ENCODE assay signal across 24 cellular contexts in genomic region chr3:138062626-138063025, GRCh38. TPM values are rescaled to one million over a fixed set of nuclear protein-coding genes. Genes with fewer than 3 reads are reported as not detected.
A peak's percentile ranks its signal among the peaks of the same experiment; 100 is the strongest.
DNase-seq lines count a peak whose midpoint lies in the region; ATAC-seq, FAIRE-seq and TF ChIP-seq lines count a peak whose summit lies in the region.
"Had no signal": no experiment of that assay in that cellular context is flagged by ENCODE, and none has a peak within 500 bp of the region (broad histone marks: within the 10 kb centered on the region; RNA-seq: fewer than 3 reads in every experiment).

No MANE protein-coding gene starts in this region.

- H3K9me3 ChIP-seq in AG04450 (ENCODE audit: control insufficient read depth, insufficient read depth, low read length) (no peaks in the 10 kb centered on the region), astrocyte (ENCODE audit: insufficient read depth, low read depth, low read length) (no peaks in the 10 kb centered on the region)
- H3K9me3 ChIP-seq: left lung, testis had no signal

- H3K4me1 Mint-ChIP-seq in astrocyte (ENCODE audit: low read depth, unreplicated experiment) = peaks cover 15% of the 10 kb centered on the region
- H3K4me1 Mint-ChIP-seq: activated naive CD4-positive, alpha-beta T cell treated with anti-CD3 and anti-CD28 coated beads, Interleukin-2, amount 50 U/mL, for 24 hours had no signal

- H3K4me3 ChIP-seq in AG04450 (ENCODE audit: low read depth, low read length) (no peak overlapping the region), astrocyte (ENCODE audit: insufficient read depth, low read depth, low read length) (no peak overlapping the region), foreskin fibroblast (ENCODE audit: low read depth in 1 of 2, low read length in 2 of 2) (no peak overlapping the region)
- H3K4me3 ChIP-seq: left lung, testis had no signal

- H3K27ac Mint-ChIP-seq in astrocyte (ENCODE audit: unreplicated experiment) = no peak overlapping the region
- H3K27ac Mint-ChIP-seq: activated B cell treated with CpG ODN at 0.5 μM for 24 hours; activated naive CD4-positive, alpha-beta T cell treated with anti-CD3 and anti-CD28 coated beads, Interleukin-2, amount 50 U/mL, for 24 hours; activated T-cell treated with anti-CD3 and anti-CD28 coated beads, Interleukin-2, amount 50 U/mL, for 72 hours; CD8-positive, alpha-beta T cell had no signal

- POLR2A ChIA-PET in AG04450 (lab: Yijun Ruan, JAX) = interaction anchor here (0.6 to 1.1 kb wide), 2 partner anchors 51 to 218 kb away, joined by 3 to 5 read pairs; no protein-coding TSS in a partner anchor

- H3K4me2 ChIP-seq in astrocyte (ENCODE audit: low read length) = no peak overlapping the region

- FAIRE-seq in astrocyte (lab: Jason Lieb, UNC) (no peak), GM19239 (lab: Jason Lieb, UNC) (no peak)
- FAIRE-seq: bronchial epithelial cell, GM18507 had no signal

- H4K20me1 ChIP-seq in astrocyte (ENCODE audit: insufficient read depth, low read length) = peaks cover 10% of the 10 kb centered on the region

- H3K9me3 Mint-ChIP-seq in astrocyte (ENCODE audit: unreplicated experiment) = peaks cover 2% of the 10 kb centered on the region
- H3K9me3 Mint-ChIP-seq: activated B cell treated with CpG ODN at 0.5 μM for 24 hours; activated naive CD4-positive, alpha-beta T cell treated with anti-CD3 and anti-CD28 coated beads, Interleukin-2, amount 50 U/mL, for 24 hours; activated T-cell treated with anti-CD3 and anti-CD28 coated beads, Interleukin-2, amount 50 U/mL, for 72 hours; CD8-positive, alpha-beta T cell had no signal

- H2AFZ ChIP-seq in astrocyte (ENCODE audit: low read depth, low read length) = no peak overlapping the region

- TF ChIP-seq CTCF in AG04450 (IDR thresholded peaks at IDR 0.05; ENCODE audit: low read depth, low read length) = no peak
- no peak for TF ChIP-seq CTCF in astrocyte (IDR thresholded peaks at IDR 0.05; ENCODE audit: insufficient read depth, low read depth, low read length)
- TF ChIP-seq CTCF in foreskin fibroblast (IDR thresholded peaks at IDR 0.05; ENCODE audit: low read depth, low read length) = no peak

- no peak overlapping the region for H3K4me3 Mint-ChIP-seq in astrocyte (ENCODE audit: unreplicated experiment)
- H3K4me3 Mint-ChIP-seq: activated B cell treated with CpG ODN at 0.5 μM for 24 hours; activated naive CD4-positive, alpha-beta T cell treated with anti-CD3 and anti-CD28 coated beads, Interleukin-2, amount 50 U/mL, for 24 hours; activated T-cell treated with anti-CD3 and anti-CD28 coated beads, Interleukin-2, amount 50 U/mL, for 72 hours; CD8-positive, alpha-beta T cell had no signal

- H3K36me3 Mint-ChIP-seq in astrocyte (ENCODE audit: low read depth, unreplicated experiment) = peaks cover 37% of the 10 kb centered on the region
- H3K36me3 Mint-ChIP-seq: activated naive CD4-positive, alpha-beta T cell treated with anti-CD3 and anti-CD28 coated beads, Interleukin-2, amount 50 U/mL, for 24 hours; CD8-positive, alpha-beta T cell had no signal

- peak overlapping the region; percentile 39 for H3K27ac ChIP-seq in AG04450 (ENCODE audit: low read depth, low read length)
- H3K27ac ChIP-seq in astrocyte (ENCODE audit: low read depth, low read length) = no peak overlapping the region
- H3K27ac ChIP-seq: left lung, testis had no signal

- peaks cover 45% of the 10 kb centered on the region for H3K36me3 ChIP-seq in astrocyte (ENCODE audit: insufficient read depth, low read length)

- H3K4me1 ChIP-seq in astrocyte (ENCODE audit: insufficient read depth, low read length) = peaks cover 10% of the 10 kb centered on the region
- H3K4me1 ChIP-seq: left lung had no signal

- no peak overlapping the region for H3K9ac ChIP-seq in astrocyte (ENCODE audit: low read length)

- DNase-seq in AG04450 (ENCODE audit: low read depth, low spot score) (peak; percentile 63), GM03348 (ENCODE audit: low spot score) (peak; percentile 62), astrocyte (ENCODE audit: low read depth) (peak; percentile 60), foreskin fibroblast (peak; percentile 46 to 67), GM19239 (ENCODE audit: insufficient read length, low spot score) (no peak), NCI-H526 treated with DMSO at 0.1 percent for 48 hours (lab: John Stamatoyannopoulos, UW) (no peak), NCI-H2107 treated with DMSO at 0.1 percent for 48 hours (lab: John Stamatoyannopoulos, UW; ENCODE audit: unreplicated experiment) (no peak)
- DNase-seq in stimulated activated naive CD8-positive, alpha-beta T cell treated with anti-CD3 and anti-CD28 coated beads, Interleukin-15, Interleukin-2, amounts not matched to agents 100 U/mL and 50 U/mL, for 24 hours = no peak
- DNase-seq: ACHN; activated B cell treated with CpG ODN at 0.5 μM for 24 hours; activated CD8-positive, alpha-beta memory T cell treated with anti-CD3 and anti-CD28 coated beads for 24 hours; activated T-cell treated with anti-CD3 and anti-CD28 coated beads, Interleukin-2, amount 50 U/mL, for 72 hours; CD8-positive, alpha-beta T cell; glutamatergic neuron; KG1; left lung; NCI-H1092 treated with DMSO at 0.1 percent for 48 hours; NCI-H2171; stimulated activated CD4-positive, alpha-beta T cell treated with anti-CD3 and anti-CD28 coated beads, Interleukin-15, amount 100 ng/mL, for 24 hours; testis had no signal

- H3K79me2 ChIP-seq in astrocyte (ENCODE audit: insufficient read depth, low read length) = no peaks in the 10 kb centered on the region

- no peaks in the 10 kb centered on the region for H3K27me3 Mint-ChIP-seq in astrocyte (ENCODE audit: low read depth, unreplicated experiment)

- CTCF ChIA-PET in AG04450 (lab: Charles Lee) = interaction anchor here (1.5 to 4.0 kb wide), 2 partner anchors 10 to 57 kb away, joined by 8 to 20 read pairs; no protein-coding TSS in a partner anchor

- no peaks in the 10 kb centered on the region for H3K27me3 ChIP-seq in AG04450 (ENCODE audit: control insufficient read depth, insufficient read depth, low read length)
- H3K27me3 ChIP-seq in astrocyte (ENCODE audit: insufficient read depth, low read length) = no peaks in the 10 kb centered on the region
- H3K27me3 ChIP-seq: left lung, testis had no signal

- ATAC-seq in stimulated activated naive CD8-positive, alpha-beta T cell treated with anti-CD3 and anti-CD28 coated beads, Interleukin-15, Interleukin-2, amounts not matched to agents 100 U/mL and 50 U/mL, for 24 hours = no peak
- ATAC-seq: activated T-cell treated with anti-CD3 and anti-CD28 coated beads, Interleukin-2, amount 50 U/mL, for 72 hours; CD8-positive, alpha-beta T cell; left lung had no signal

RNA-seq across cellular contexts. Expression of gene CLDN18, which starts 52.7 kb away (rescaled TPM):
- polyA plus RNA-seq in AG04450 (2011; rRNA removed) = not detected in 2 replicates
- polyA minus RNA-seq in AG04450 (2011; rRNA and poly(A)+ RNA removed) = not detected in 2 replicates
- not detected in 2 replicates for total RNA-seq in astrocyte
- total RNA-seq: activated B cell treated with CpG ODN at 0.5 μM for 24 hours; activated T-cell treated with anti-CD3 and anti-CD28 coated beads, Interleukin-2, amount 50 U/mL, for 72 hours; bronchial epithelial cell; CD8-positive, alpha-beta T cell; dermis microvascular lymphatic vessel endothelial cell had no signal

RNA-seq across cellular contexts. Expression of gene DZIP1L, which starts 52.8 kb away (rescaled TPM):
- polyA plus RNA-seq in AG04450 (2011; rRNA removed) = 5.7 and 7.9 TPM in 2 replicates
- polyA minus RNA-seq in AG04450 (2011; rRNA and poly(A)+ RNA removed) = 20.9 and 25.4 TPM in 2 replicates
- total RNA-seq in astrocyte = 19.0 and 19.8 TPM in 2 replicates
- total RNA-seq: activated B cell treated with CpG ODN at 0.5 μM for 24 hours; CD8-positive, alpha-beta T cell had no signal

Comparison
In these comparisons a context has a peak if more than half of its experiments do, and no peak if none do; other contexts are left out.
1. DNase-seq: peak in AG04450 (single experiment), GM03348 (single experiment), astrocyte (single experiment) and foreskin fibroblast (2 of 2); none in GM19239 (single experiment), NCI-H526 treated with DMSO at 0.1 percent for 48 hours (single experiment), NCI-H2107 treated with DMSO at 0.1 percent for 48 hours (single experiment) and stimulated activated naive CD8-positive, alpha-beta T cell treated with anti-CD3 and anti-CD28 coated beads, Interleukin-15, Interleukin-2, amounts not matched to agents 100 U/mL and 50 U/mL, for 24 hours (single experiment).